ENCODE assay signal across 1 cellular context in genomic region chr4:24588216-24588954, GRCh38.
A peak's percentile ranks its signal among the peaks of the same experiment; 100 is the strongest.
TF ChIP-seq lines count a peak whose summit lies in the region.

No MANE protein-coding gene starts in this region.

TF ChIP-seq in K562, 482 proteins besides CTCF, POLR2A, EP300 and RAD21 (continued from another document and continues in another):
- TF ChIP-seq HMBOX1 (IDR thresholded peaks at IDR 0.05) (peak; percentile 77), TBL1XR1 (IDR thresholded peaks at IDR 0.05; ENCODE audit: low read length in 2 of 2) (peak in 1 of 2 experiments; percentile 51; a peak in 1 of 4 replicates), NFIC (IDR thresholded peaks at IDR 0.05) (peak; percentile 51; the same call in 1 of the 2 replicates), SMAD1 (IDR thresholded peaks at IDR 0.05; ENCODE audit: low read depth, low read length, partially characterized antibody) (no peak), ZNF212 (CRISPR knock-in tag; IDR thresholded peaks at IDR 0.05) (no peak), CTBP1 (IDR thresholded peaks at IDR 0.05; ENCODE audit: borderline replicate concordance) (peak; percentile 22; the same call in 1 of the 2 replicates), TEAD4 (IDR thresholded peaks at IDR 0.05; ENCODE audit: low read length) (peak; percentile 95), TEAD4 (CRISPR knock-in tag; IDR thresholded peaks at IDR 0.05; ENCODE audit: borderline replicate concordance) (no peak), SMAD4 (CRISPR knock-in tag; conservative IDR thresholded peaks at IDR 0.05) (peak; percentile 88), ZNF589 (CRISPR knock-in tag; IDR thresholded peaks at IDR 0.05; ENCODE audit: low read depth) (0 out of 2 replicates have a peak, but pooled peaks have one; percentile 40), CREB5 (CRISPR knock-in tag; IDR thresholded peaks at IDR 0.05) (no peak), PML (IDR thresholded peaks at IDR 0.05; ENCODE audit: low read length) (peak; percentile 84), FOSL1 (tag; conservative IDR thresholded peaks at IDR 0.05) (peak; percentile 31; the same call in 1 of the 2 replicates), NR3C1 (CRISPR knock-in tag; IDR thresholded peaks at IDR 0.05) (no peak), CXXC5 (CRISPR knock-in tag; IDR thresholded peaks at IDR 0.05) (peak; percentile 40; the same call in 1 of the 2 replicates), CBFA2T2 (conservative IDR thresholded peaks at IDR 0.05) (peak; percentile 84), SMARCE1 (IDR thresholded peaks at IDR 0.05) (peak; percentile 80; the same call in 1 of the 2 replicates), RCOR1 (IDR thresholded peaks at IDR 0.05; ENCODE audit: borderline replicate concordance in 1 of 2, low read depth in 2 of 2, low read length in 2 of 2) (peak in 1 of 2 experiments; percentile 86; a peak in 2 of 4 replicates), CBFA2T3 (IDR thresholded peaks at IDR 0.05) (peak; percentile 91), E2F1 (CRISPR knock-in tag; IDR thresholded peaks at IDR 0.05) (no peak), TAL1 (IDR thresholded peaks at IDR 0.05) (peak; percentile 91), ZNF280B (CRISPR knock-in tag; IDR thresholded peaks at IDR 0.05) (no peak), MTA2 (IDR thresholded peaks at IDR 0.05; ENCODE audit: low read depth) (peak; percentile 84), ZNF785 (CRISPR knock-in tag; IDR thresholded peaks at IDR 0.05) (no peak), ADNP (tag; IDR thresholded peaks at IDR 0.05) (peak; percentile 45; the same call in 1 of the 2 replicates), RNF219 (CRISPR knock-in tag; IDR thresholded peaks at IDR 0.05) (no peak), GATA2 (CRISPR knock-in tag; IDR thresholded peaks at IDR 0.05) (0 out of 2 replicates have a peak, but pooled peaks have one; percentile 38), CREB1 (IDR thresholded peaks at IDR 0.05) (no peak), CREB1 (CRISPR knock-in tag; IDR thresholded peaks at IDR 0.05) (no peak), ZNF311 (CRISPR knock-in tag; IDR thresholded peaks at IDR 0.05) (no peak), NFYB (IDR thresholded peaks at IDR 0.05; ENCODE audit: extremely low read depth, insufficient read length) (no peak), MEIS2 (IDR thresholded peaks at IDR 0.05; ENCODE audit: partially characterized antibody) (peak; percentile 55), HDAC3 (IDR thresholded peaks at IDR 0.05; ENCODE audit: borderline replicate concordance, partially characterized antibody) (peak; percentile 41), HES1 (IDR thresholded peaks at IDR 0.05; ENCODE audit: low read depth) (0 out of 2 replicates have a peak, but pooled peaks have one; percentile 61), ZNF431 (CRISPR knock-in tag; IDR thresholded peaks at IDR 0.05) (no peak), PKNOX1 (IDR thresholded peaks at IDR 0.05) (peak; percentile 22; the same call in 1 of the 2 replicates), ZNF384 (IDR thresholded peaks at IDR 0.05; ENCODE audit: low read depth, low read length) (no peak), ZNF780A (CRISPR knock-in tag; IDR thresholded peaks at IDR 0.05) (no peak), TOE1 (IDR thresholded peaks at IDR 0.05; ENCODE audit: borderline replicate concordance) (no peak), TOE1 (CRISPR knock-in tag; IDR thresholded peaks at IDR 0.05; ENCODE audit: borderline replicate concordance, low read depth) (no peak), PCBP1 (IDR thresholded peaks at IDR 0.05; ENCODE audit: low read depth, low read length, poor library complexity, severe bottlenecking) (no peak), ZFP91 (CRISPR knock-in tag; IDR thresholded peaks at IDR 0.05) (no peak), TAF1 (IDR thresholded peaks at IDR 0.05; ENCODE audit: control insufficient read depth, extremely low read depth, insufficient read depth, low read length, severe bottlenecking) (no peak), KDM1A (IDR thresholded peaks at IDR 0.05) (peak; percentile 50 to 66; a peak in 3 of 4 replicates), ARID3A (IDR thresholded peaks at IDR 0.05; ENCODE audit: borderline replicate concordance, low read depth, low read length) (no peak), ZNF12 (CRISPR knock-in tag; IDR thresholded peaks at IDR 0.05) (no peak), SMARCC2 (IDR thresholded peaks at IDR 0.05; ENCODE audit: low read depth) (peak; percentile 55; the same call in 1 of the 2 replicates), ZBTB11 (CRISPR knock-in tag; IDR thresholded peaks at IDR 0.05) (peak in 1 of 3 experiments; percentile 37; a peak in 1 of 6 replicates), MXI1 (IDR thresholded peaks at IDR 0.05; ENCODE audit: low read depth, low read length) (no peak), HEY1 (CRISPR knock-in tag; IDR thresholded peaks at IDR 0.05; ENCODE audit: borderline replicate concordance) (no peak)
